1 cellular context compared by ENCODE assay signal in genomic region chr1:17071794-17072193, GRCh38.
TF ChIP-seq lines count a peak whose summit lies in the region.

No MANE protein-coding gene starts in this region.

TF ChIP-seq in K562, 482 proteins besides CTCF, POLR2A, EP300 and RAD21 (continued from another document):
- TF ChIP-seq HMBOX1 (IDR thresholded peaks at IDR 0.05) = no peak
- no peak for TF ChIP-seq CXXC5 (CRISPR knock-in tag; IDR thresholded peaks at IDR 0.05)
- TF ChIP-seq SP1 (CRISPR knock-in tag; IDR thresholded peaks at IDR 0.05) = no peak
- no peak for TF ChIP-seq FIP1L1 (IDR thresholded peaks at IDR 0.05; ENCODE audit: low read depth, low read length, poor library complexity, severe bottlenecking)
- no peak for TF ChIP-seq RBM34 (IDR thresholded peaks at IDR 0.05; ENCODE audit: borderline replicate concordance, insufficient read depth, low read length)
- TF ChIP-seq THRB (CRISPR knock-in tag; conservative IDR thresholded peaks at IDR 0.05) = no peak
- no peak for TF ChIP-seq ZNF121 (CRISPR knock-in tag; conservative IDR thresholded peaks at IDR 0.05)
- no peak for TF ChIP-seq SREBF1 (IDR thresholded peaks at IDR 0.05; ENCODE audit: borderline replicate concordance, low read depth, low read length)
- TF ChIP-seq THAP7 (CRISPR knock-in tag; IDR thresholded peaks at IDR 0.05) = no peak
- TF ChIP-seq ZNF274 (IDR thresholded peaks at IDR 0.05; ENCODE audit: borderline replicate concordance, low read depth, low read length) = no peak
- TF ChIP-seq KLF10 (CRISPR knock-in tag; IDR thresholded peaks at IDR 0.05) = no peak
- no peak for TF ChIP-seq TFE3 (CRISPR knock-in tag; IDR thresholded peaks at IDR 0.05)
- TF ChIP-seq SMARCE1 (IDR thresholded peaks at IDR 0.05) = no peak
- no peak for TF ChIP-seq JUND (IDR thresholded peaks at IDR 0.05; ENCODE audit: borderline replicate concordance, low read depth, low read length)
- TF ChIP-seq JUND (tag; IDR thresholded peaks at IDR 0.05; ENCODE audit: borderline replicate concordance, low read depth, low read length) = no peak
- no peak for TF ChIP-seq TEAD4 (IDR thresholded peaks at IDR 0.05; ENCODE audit: low read length)
- TF ChIP-seq TEAD4 (CRISPR knock-in tag; IDR thresholded peaks at IDR 0.05; ENCODE audit: borderline replicate concordance) = no peak
- peak; percentile 93 for TF ChIP-seq ZBTB17 (CRISPR knock-in tag; IDR thresholded peaks at IDR 0.05)
- TF ChIP-seq MBD1 (CRISPR knock-in tag; IDR thresholded peaks at IDR 0.05) = no peak
- no peak for TF ChIP-seq ZNF239 (CRISPR knock-in tag; IDR thresholded peaks at IDR 0.05)
- no peak for TF ChIP-seq TAF1 (IDR thresholded peaks at IDR 0.05; ENCODE audit: control insufficient read depth, extremely low read depth, insufficient read depth, low read length, severe bottlenecking)
- TF ChIP-seq MLLT1 (IDR thresholded peaks at IDR 0.05) = peak in 1 of 2 experiments; percentile 70; a peak in 1 of 4 replicates
- no peak for TF ChIP-seq SNIP1 (IDR thresholded peaks at IDR 0.05; ENCODE audit: low read depth)
- no peak for TF ChIP-seq CTCFL (IDR thresholded peaks at IDR 0.05; ENCODE audit: borderline replicate concordance, insufficient read depth, low read depth, low read length, poor library complexity, severe bottlenecking)
- TF ChIP-seq ZKSCAN1 (IDR thresholded peaks at IDR 0.05; ENCODE audit: low read depth, low read length) = peak; percentile 98
